25 cellular contexts compared by ENCODE assay signal in genomic region chr3:60932170-60932569, GRCh38.
"Had no signal": no experiment of that assay in that cellular context is flagged by ENCODE, and none has a peak within 500 bp of the region (broad histone marks: within the 10 kb centered on the region; RNA-seq: fewer than 3 reads in every experiment).

No MANE protein-coding gene starts in this region.

- H3K79me2 ChIP-seq: hepatocyte, parathyroid adenoma had no signal

- H2AFZ ChIP-seq: hepatocyte, parathyroid adenoma had no signal

- H3K9me3 ChIP-seq: colonic mucosa, esophagus muscularis mucosa, gastroesophageal sphincter, heart left ventricle, neutrophil, right lobe of liver, tibial artery had no signal

- H3K9ac ChIP-seq: parathyroid adenoma had no signal

- H3K27me3 ChIP-seq: colonic mucosa, esophagus muscularis mucosa, foreskin keratinocyte, gastroesophageal sphincter, heart left ventricle, hepatocyte, neutrophil, right lobe of liver, stomach, tibial artery had no signal

- H3K4me3 ChIP-seq: colonic mucosa, esophagus muscularis mucosa, gastroesophageal sphincter, heart left ventricle, hepatocyte, lung, mucosa of descending colon, right lobe of liver, stomach, tibial artery had no signal

- DNase-seq: colonic mucosa; effector CD8-positive, alpha-beta T cell; heart left ventricle; kidney; mucosa of descending colon; naive B cell; right lobe of liver; small intestine; stimulated activated CD4-positive, alpha-beta T cell treated with anti-CD3 and anti-CD28 coated beads, Interleukin-12 subunit alpha, Interleukin-12 subunit beta, amount 100 ng/mL, for 4 hours; stimulated activated CD4-positive, alpha-beta T cell treated with anti-CD3 and anti-CD28 coated beads, Interleukin-2, amount 100 ng/mL, for 24 hours; stimulated activated CD4-positive, alpha-beta T cell treated with anti-CD3 and anti-CD28 coated beads, Interleukin-4, amount 100 ng/mL, for 24 hours; stimulated activated naive CD4-positive, alpha-beta T cell treated with Interleukin-2 at 50 U/mL for 16 hours; stomach; tibial artery had no signal

- H3K27ac ChIP-seq: colonic mucosa, esophagus muscularis mucosa, foreskin keratinocyte, gastroesophageal sphincter, heart left ventricle, hepatocyte, neutrophil, parathyroid adenoma, right lobe of liver, stomach, tibial artery had no signal

- H3K36me3 ChIP-seq: colonic mucosa, esophagus muscularis mucosa, gastroesophageal sphincter, heart left ventricle, neutrophil, right lobe of liver, stomach, tibial artery had no signal

- ATAC-seq: gastroesophageal sphincter; heart left ventricle; left lobe of liver; mucosa of descending colon; natural killer cell treated with Interleukin-12 subunit alpha and Interleukin-12 subunit beta and Interleukin-15 and Interleukin-18, amount 100 ng/mL, for 72 hours; right lobe of liver; stimulated activated effector memory CD8-positive, alpha-beta T cell treated with anti-CD3 and anti-CD28 coated beads, Interleukin-12 subunit alpha, Interleukin-12 subunit beta, amount 100 ng/mL, for 72 hours had no signal

- FAIRE-seq: endothelial cell of umbilical vein, kidney, small intestine had no signal

- H3K4me1 ChIP-seq: colonic mucosa, esophagus muscularis mucosa, gastroesophageal sphincter, heart left ventricle, right lobe of liver, stomach, tibial artery had no signal
